ENCODE assay signal across 9 cellular contexts in the genomic region with DNA sequence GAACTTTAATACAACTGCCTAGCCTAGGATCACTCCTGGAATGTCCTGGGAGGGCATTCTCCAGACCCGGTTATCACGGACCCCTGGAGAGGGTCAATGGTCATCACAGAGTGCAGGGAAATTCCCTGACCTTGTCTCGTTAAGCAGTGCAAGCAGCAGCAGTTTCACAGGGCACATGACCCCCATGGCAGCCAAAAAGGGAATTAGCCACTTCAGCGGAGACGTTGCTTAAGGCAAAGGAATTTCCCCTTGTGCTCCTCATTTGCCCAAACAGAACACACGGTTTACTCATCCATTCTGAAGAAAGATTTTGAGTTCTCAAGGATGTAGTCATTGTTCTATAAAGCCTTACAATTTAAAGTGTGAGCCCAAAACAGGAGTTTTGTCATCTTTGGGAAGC.
DNase-seq lines count a peak whose midpoint lies in the region; TF ChIP-seq lines count a peak whose summit lies in the region.
"Had no signal": no experiment of that assay in that cellular context is flagged by ENCODE, and none has a peak within 500 bp of the region (broad histone marks: within the 10 kb centered on the region; RNA-seq: fewer than 3 reads in every experiment).

No MANE protein-coding gene starts in this region.

- H4K20me1 ChIP-seq in H9 (ENCODE audit: control insufficient read depth, insufficient read depth, insufficient read length), result no peaks in the 10 kb centered on the region

- H3K27me3 Mint-ChIP-seq in activated CD4-positive, alpha-beta T cell treated with anti-CD3 and anti-CD28 coated beads, Interleukin-2, amount 10 ng/mL, durations not matched to agents 7 days and 5 days, result peaks cover 5% of the 10 kb centered on the region
- no peaks in the 10 kb centered on the region for H3K27me3 Mint-ChIP-seq in H9 (ENCODE audit: low read depth)
- H3K27me3 Mint-ChIP-seq: activated T-helper 17 cell treated with anti-CD3 and anti-CD28 coated beads, Interleukin-2, amount 50 U/mL, for 72 hours had no signal

- no peak overlapping the region for H3K4me3 Mint-ChIP-seq in activated CD4-positive, alpha-beta T cell treated with anti-CD3 and anti-CD28 coated beads, Interleukin-2, amount 10 ng/mL, durations not matched to agents 7 days and 5 days
- H3K4me3 Mint-ChIP-seq in H9, result no peak overlapping the region
- H3K4me3 Mint-ChIP-seq: activated T-helper 17 cell treated with anti-CD3 and anti-CD28 coated beads, Interleukin-2, amount 50 U/mL, for 72 hours had no signal

- no peak overlapping the region for H2BK15ac ChIP-seq in H9 (ENCODE audit: low read depth, low read length)

- H3T11ph ChIP-seq in H9 (ENCODE audit: low read length), result no peak overlapping the region

- no peaks in the 10 kb centered on the region for H3K23me2 ChIP-seq in H9 (ENCODE audit: insufficient read length, low read depth, low read length, poor library complexity, severe bottlenecking)

- no peaks in the 10 kb centered on the region for H3K36me3 ChIP-seq in cardiac muscle cell

- no peaks in the 10 kb centered on the region for H3K4me1 Mint-ChIP-seq in activated CD4-positive, alpha-beta T cell treated with anti-CD3 and anti-CD28 coated beads, Interleukin-2, amount 10 ng/mL, durations not matched to agents 7 days and 5 days
- peaks cover 2 to 7% of the 10 kb centered on the region in 2 experiments; a peak in 2 of 4 replicates for H3K4me1 Mint-ChIP-seq in H9
- H3K4me1 Mint-ChIP-seq: activated T-helper 17 cell treated with anti-CD3 and anti-CD28 coated beads, Interleukin-2, amount 50 U/mL, for 72 hours had no signal

- no peak overlapping the region for H3K18ac ChIP-seq in H9 (ENCODE audit: insufficient read length, low read depth, low read length)

- H3K79me2 ChIP-seq in H9 (ENCODE audit: insufficient read depth, low read length), result no peaks in the 10 kb centered on the region

- no peak for TF ChIP-seq CTCF in cardiac muscle cell (IDR thresholded peaks at IDR 0.05; ENCODE audit: low read depth, low read length)
- no peak for TF ChIP-seq CTCF in H9 (conservative IDR thresholded peaks at IDR 0.05)

- H2BK12ac ChIP-seq in H9 (ENCODE audit: insufficient read length, low read depth, low read length), result no peak overlapping the region

- H4K8ac ChIP-seq in H9 (replicated peaks; ENCODE audit: insufficient read length, low read depth, low read length), result no peak overlapping the region

- H3K14ac ChIP-seq in H9 (ENCODE audit: insufficient read depth, low read length), result no peak overlapping the region

- no peaks in the 10 kb centered on the region for H3K79me1 ChIP-seq in H9 (ENCODE audit: insufficient read depth, low read depth, low read length, poor library complexity, severe bottlenecking)

- no peak overlapping the region for H3K56ac ChIP-seq in H9 (ENCODE audit: insufficient read length, low read depth, low read length)

- H3K23ac ChIP-seq in H9 (ENCODE audit: insufficient read length, low read depth, low read length), result no peak overlapping the region

- no peaks in the 10 kb centered on the region for H3K27me3 ChIP-seq in cardiac muscle cell
- no peaks in the 10 kb centered on the region for H3K27me3 ChIP-seq in H9 (ENCODE audit: insufficient read depth, low read length)

- no peak overlapping the region for H3K4me3 ChIP-seq in cardiac muscle cell

- no peak overlapping the region for H4K91ac ChIP-seq in H9 (ENCODE audit: insufficient read length, low read depth, low read length)

- H3K9me3 Mint-ChIP-seq in activated CD4-positive, alpha-beta T cell treated with anti-CD3 and anti-CD28 coated beads, Interleukin-2, amount 10 ng/mL, durations not matched to agents 7 days and 5 days, result no peaks in the 10 kb centered on the region
- no peaks in the 10 kb centered on the region for H3K9me3 Mint-ChIP-seq in H9
- H3K9me3 Mint-ChIP-seq: activated T-helper 17 cell treated with anti-CD3 and anti-CD28 coated beads, Interleukin-2, amount 50 U/mL, for 72 hours had no signal

- H2BK5ac ChIP-seq in H9 (ENCODE audit: insufficient read length, low read length), result no peak overlapping the region

- H3K4ac ChIP-seq in H9 (ENCODE audit: low read depth, low read length), result no peak overlapping the region

- peak overlapping the region; percentile 81 for H3K27ac ChIP-seq in cardiac muscle cell
- H3K27ac ChIP-seq in H9 (ENCODE audit: insufficient read length, low read depth, low read length), result no peak overlapping the region

- no peak overlapping the region for H3K9ac ChIP-seq in H9 (ENCODE audit: extremely low read depth, insufficient read length, low read length)

- no peak overlapping the region for H3K27ac Mint-ChIP-seq in activated CD4-positive, alpha-beta T cell treated with anti-CD3 and anti-CD28 coated beads, Interleukin-2, amount 10 ng/mL, durations not matched to agents 7 days and 5 days
- no peak overlapping the region; a peak in 1 of 7 replicates for H3K27ac Mint-ChIP-seq in H9
- H3K27ac Mint-ChIP-seq: activated T-helper 17 cell treated with anti-CD3 and anti-CD28 coated beads, Interleukin-2, amount 50 U/mL, for 72 hours had no signal

- DNase-seq in ELR (ENCODE audit: low read depth), result peak; percentile 94
- DNase-seq in T1000 (lab: John Stamatoyannopoulos, UW), result peak; percentile 27
- peak; percentile 59 to 95 for DNase-seq in cardiac muscle cell (ENCODE audit: low read depth in 1 of 2, low spot score in 1 of 2)
- DNase-seq in renal cortical epithelial cell (ENCODE audit: low read depth), result peak; percentile 96
- no peak for DNase-seq in central memory CD4-positive, alpha-beta T cell
- DNase-seq in activated CD4-positive, alpha-beta T cell treated with anti-CD3 and anti-CD28 coated beads, Interleukin-2, amount 10 ng/mL, durations not matched to agents 7 days and 5 days, result no peak
- DNase-seq in SIG-M5 (lab: John Stamatoyannopoulos, UW), result no peak
- no peak for DNase-seq in H9

- POLR2A ChIA-PET in activated CD4-positive, alpha-beta T cell treated with anti-CD3 and anti-CD28 coated beads, Interleukin-2, amount 10 ng/mL, durations not matched to agents 7 days and 5 days (lab: Charles Lee), result no interaction called here

- H4K5ac ChIP-seq in H9 (ENCODE audit: insufficient read length, low read depth, low read length), result no peak overlapping the region

- no CpG with 5 or more reads among the region's 6 CpGs for WGBS in H9 (ENCODE audit: extremely low coverage, insufficient read length, low lambda C conversion rate)

- no peak overlapping the region for H2AFZ ChIP-seq in H9 (ENCODE audit: low read length)

- CTCF ChIA-PET in activated CD4-positive, alpha-beta T cell treated with anti-CD3 and anti-CD28 coated beads, Interleukin-2, amount 10 ng/mL, durations not matched to agents 7 days and 5 days (lab: Charles Lee), result interaction anchor here (0.7 kb wide), 1 partner anchor 14 kb away, joined by 3 read pairs; no protein-coding TSS in a partner anchor

- H3K4me1 ChIP-seq in cardiac muscle cell (ENCODE audit: low read depth) (peaks cover 17% of the 10 kb centered on the region), H9 (ENCODE audit: insufficient read depth, low read length) (no peaks in the 10 kb centered on the region)

- H2BK120ac ChIP-seq in H9 (ENCODE audit: low read depth, low read length, poor library complexity, severe bottlenecking), result no peak overlapping the region

- no peak overlapping the region for H3K4me2 ChIP-seq in H9 (ENCODE audit: insufficient read depth, insufficient read length, low read length)

- H2AK5ac ChIP-seq in H9 (ENCODE audit: insufficient read length, low read length), result no peak overlapping the region

- no peaks in the 10 kb centered on the region for H3K36me3 Mint-ChIP-seq in activated CD4-positive, alpha-beta T cell treated with anti-CD3 and anti-CD28 coated beads, Interleukin-2, amount 10 ng/mL, durations not matched to agents 7 days and 5 days (ENCODE audit: low read depth)
- no peaks in the 10 kb centered on the region for H3K36me3 Mint-ChIP-seq in H9 (ENCODE audit: insufficient read depth in 1 of 3, low read depth in 3 of 3)

- H2BK20ac ChIP-seq in H9 (ENCODE audit: low read depth, low read length, poor library complexity, severe bottlenecking), result no peak overlapping the region

- H3K9me3 ChIP-seq in cardiac muscle cell (ENCODE audit: low read depth) (no peaks in the 10 kb centered on the region), H9 (ENCODE audit: control insufficient read depth, low read depth, low read length) (no peaks in the 10 kb centered on the region)

Comparison
In these comparisons a context has a peak if more than half of its experiments do, and no peak if none do; other contexts are left out.
1. DNase-seq: peak in ELR (single experiment), T1000 (single experiment), cardiac muscle cell (2 of 2) and renal cortical epithelial cell (single experiment); none in central memory CD4-positive, alpha-beta T cell (single experiment), activated CD4-positive, alpha-beta T cell treated with anti-CD3 and anti-CD28 coated beads, Interleukin-2, amount 10 ng/mL, durations not matched to agents 7 days and 5 days (single experiment), SIG-M5 (single experiment) and H9 (single experiment).